Comparison of ENCODE assay signal across 19 cellular contexts in the genomic region with DNA sequence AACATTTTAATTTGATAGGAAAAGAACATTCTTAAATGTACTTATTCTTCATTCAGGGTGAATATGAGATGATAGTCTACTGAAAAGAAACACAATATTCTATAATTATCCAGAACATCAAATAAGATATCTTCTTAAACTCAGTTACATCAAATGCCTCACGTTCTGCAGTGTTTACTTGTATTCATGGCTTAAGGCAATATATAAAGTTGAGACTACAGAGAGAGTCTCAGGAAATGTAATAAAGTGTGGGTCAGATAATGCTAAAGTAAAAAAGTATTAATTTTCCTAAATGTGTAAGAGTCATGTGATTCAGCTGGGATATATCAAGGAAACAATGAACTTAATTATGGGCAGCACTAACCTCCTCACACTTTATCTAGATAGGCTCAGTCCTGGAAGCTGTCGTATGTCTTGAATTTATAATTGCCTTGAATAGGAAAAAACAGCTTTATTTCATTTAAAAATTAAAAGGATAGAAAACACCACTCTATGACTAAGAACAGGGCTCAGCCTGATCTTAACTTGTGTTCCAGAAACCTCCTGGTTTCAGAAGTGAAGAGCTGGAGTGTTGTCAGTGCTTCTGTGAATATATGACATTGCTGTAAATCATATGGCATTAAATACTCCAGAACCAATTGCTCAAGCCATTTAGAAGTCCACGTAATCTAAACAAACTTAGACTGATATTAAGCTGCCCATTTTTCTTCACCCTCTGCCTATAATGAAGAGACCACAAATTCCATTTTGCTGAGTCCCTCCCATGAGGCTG.
DNase-seq lines count a peak whose midpoint lies in the region; TF ChIP-seq lines count a peak whose summit lies in the region.
"Had no signal": no experiment of that assay in that cellular context is flagged by ENCODE, and none has a peak within 500 bp of the region (broad histone marks: within the 10 kb centered on the region; RNA-seq: fewer than 3 reads in every experiment).

No MANE protein-coding gene starts in this region.

- 19% methylated on average over 3 of the region's 3 CpGs for WGBS in smooth muscle cell (ENCODE audit: low lambda C conversion rate)

- no peaks in the 10 kb centered on the region for H4K20me1 ChIP-seq in fibroblast of lung (ENCODE audit: control insufficient read depth, extremely low read depth, insufficient read depth, low read length)
- H4K20me1 ChIP-seq in smooth muscle cell (ENCODE audit: low read depth), result no peaks in the 10 kb centered on the region

- H3K9ac ChIP-seq in fibroblast of lung (ENCODE audit: insufficient read depth, low read length), result no peak overlapping the region
- H3K9ac ChIP-seq in smooth muscle cell (ENCODE audit: low read depth), result no peak overlapping the region
- H3K9ac ChIP-seq: neural progenitor cell had no signal

- H3K4me1 ChIP-seq in SJCRH30 (peaks cover 37% of the 10 kb centered on the region), fibroblast of lung (ENCODE audit: control insufficient read depth, extremely low read depth, insufficient read depth, low read length) (no peaks in the 10 kb centered on the region), smooth muscle cell (ENCODE audit: low read depth) (peaks cover 8% of the 10 kb centered on the region)
- H3K4me1 ChIP-seq: neural progenitor cell, suprapubic skin had no signal

- H3K4me3 ChIP-seq in SJCRH30 (no peak overlapping the region), fibroblast of lung (replicated peaks in 1 of 4; ENCODE audit: control extremely low read depth in 1 of 4, insufficient read depth in 1 of 4, low read depth in 3 of 4, low read length in 4 of 4) (no peak overlapping the region), smooth muscle cell (no peak overlapping the region)
- H3K4me3 ChIP-seq: GM23338, neural progenitor cell, suprapubic skin had no signal

- no peaks in the 10 kb centered on the region for H3K79me2 ChIP-seq in fibroblast of lung (ENCODE audit: control insufficient read depth, insufficient read depth, low read length)
- no peaks in the 10 kb centered on the region for H3K79me2 ChIP-seq in smooth muscle cell (ENCODE audit: low read depth)

- peak overlapping the region; percentile 60 for H3K27ac ChIP-seq in SJCRH30
- no peak overlapping the region for H3K27ac ChIP-seq in fibroblast of lung (ENCODE audit: insufficient read depth, low read length)
- peak overlapping the region; percentile 77 for H3K27ac ChIP-seq in smooth muscle cell (ENCODE audit: low read depth)
- H3K27ac ChIP-seq: neural progenitor cell, suprapubic skin had no signal

- H3K4me2 ChIP-seq in fibroblast of lung (ENCODE audit: extremely low read depth, insufficient read depth, low read length) (no peak overlapping the region), smooth muscle cell (peak overlapping the region; percentile 42)
- H3K4me2 ChIP-seq: GM23338, neural progenitor cell had no signal

- H3K36me3 ChIP-seq in SJCRH30 (0 out of 2 replicates have a peak, but pooled peaks cover 2% of the 10 kb centered on the region), fibroblast of lung (ENCODE audit: control insufficient read depth, insufficient read depth, low read length) (no peaks in the 10 kb centered on the region), smooth muscle cell (ENCODE audit: low read depth) (no peaks in the 10 kb centered on the region)
- H3K36me3 ChIP-seq: neural progenitor cell, suprapubic skin had no signal

- H3K27me3 ChIP-seq in SJCRH30 (no peaks in the 10 kb centered on the region), fibroblast of lung (ENCODE audit: control insufficient read depth, insufficient read depth, low read length) (no peaks in the 10 kb centered on the region), smooth muscle cell (ENCODE audit: low read depth) (no peaks in the 10 kb centered on the region)
- H3K27me3 ChIP-seq: neural progenitor cell, suprapubic skin had no signal

- H3K9me3 ChIP-seq in SJCRH30 (replicated peaks) (peaks cover 36% of the 10 kb centered on the region), fibroblast of lung (ENCODE audit: control insufficient read depth, insufficient read depth, low read depth, low read length) (no peaks in the 10 kb centered on the region), smooth muscle cell (replicated peaks; ENCODE audit: low read depth) (no peaks in the 10 kb centered on the region)
- H3K9me3 ChIP-seq: suprapubic skin had no signal

- no peak for TF ChIP-seq CTCF in fibroblast of lung (conservative IDR thresholded peaks at IDR 0.05 in 1 of 2, IDR thresholded peaks at IDR 0.05 in 1 of 2; ENCODE audit: low read depth in 1 of 2, low read length in 2 of 2)
- TF ChIP-seq CTCF in smooth muscle cell (IDR thresholded peaks at IDR 0.05; ENCODE audit: borderline replicate concordance, insufficient read depth, poor library complexity, severe bottlenecking), result no peak

- H2AFZ ChIP-seq in fibroblast of lung (ENCODE audit: low read length) (no peak overlapping the region), smooth muscle cell (ENCODE audit: low read depth) (no peak overlapping the region)
- H2AFZ ChIP-seq: GM23338, neural progenitor cell had no signal

- DNase-seq in H4 (ENCODE audit: low spot score) (peak; percentile 57), SJCRH30 (peak; percentile 77 to 92), fibroblast of lung (ENCODE audit: low read depth in 2 of 2) (peak; percentile 65 to 86), smooth muscle cell (lab: John Stamatoyannopoulos, UW; ENCODE audit: unreplicated experiment) (no peak), SKM-1 treated with dmso at 0.1 percent for 144 hours (lab: John Stamatoyannopoulos, UW; ENCODE audit: unreplicated experiment) (no peak)
- DNase-seq in activated CD4-positive, CD25-positive, alpha-beta regulatory T cell (lab: John Stamatoyannopoulos, UW), result no peak
- DNase-seq in stimulated activated CD4-positive, alpha-beta T cell treated with anti-CD3 and anti-CD28 coated beads, Interleukin-2, amount 100 ng/mL, for 24 hours, result no peak
- DNase-seq: activated CD4-positive, alpha-beta T cell treated with anti-CD3 and anti-CD28 coated beads for 4 hours; activated CD8-positive, alpha-beta memory T cell treated with anti-CD3 and anti-CD28 coated beads, Interleukin-2, amount 50 U/mL, for 48 hours; activated naive CD4-positive, alpha-beta T cell; NCI-H2171; NK-92 treated with Interleukin-12 subunit alpha and Interleukin-12 subunit beta, amount 100 ng/mL, for 24 hours; right cardiac atrium; Right ventricle myocardium superior; stimulated activated CD4-positive, alpha-beta T cell treated with anti-CD3 and anti-CD28 coated beads, Interleukin-2, amount 100 ng/mL, for 48 hours; T1000 had no signal

- peaks cover 10% of the 10 kb centered on the region for H3F3A ChIP-seq in smooth muscle cell (ENCODE audit: low read depth)

Comparison
In these comparisons a context has a peak if more than half of its experiments do, and no peak if none do; other contexts are left out.
1. DNase-seq: peak in H4 (single experiment), SJCRH30 (2 of 2) and fibroblast of lung (2 of 2); none in smooth muscle cell (single experiment), activated CD4-positive, CD25-positive, alpha-beta regulatory T cell (0 of 4), stimulated activated CD4-positive, alpha-beta T cell treated with anti-CD3 and anti-CD28 coated beads, Interleukin-2, amount 100 ng/mL, for 24 hours (0 of 2) and SKM-1 treated with dmso at 0.1 percent for 144 hours (single experiment).